ENCODE assay signal across 8 cellular contexts in genomic region chr21:32278518-32279376, GRCh38.
A peak's percentile ranks its signal among the peaks of the same experiment; 100 is the strongest.
DNase-seq lines count a peak whose midpoint lies in the region; ATAC-seq lines count a peak whose summit lies in the region.

A gene with protein sequence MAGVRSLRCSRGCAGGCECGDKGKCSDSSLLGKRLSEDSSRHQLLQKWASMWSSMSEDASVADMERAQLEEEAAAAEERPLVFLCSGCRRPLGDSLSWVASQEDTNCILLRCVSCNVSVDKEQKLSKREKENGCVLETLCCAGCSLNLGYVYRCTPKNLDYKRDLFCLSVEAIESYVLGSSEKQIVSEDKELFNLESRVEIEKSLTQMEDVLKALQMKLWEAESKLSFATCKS (minus strand): TSS chr21:32279049. CDS start chr21:32279014, 35 bp downstream.

- ATAC-seq in GM19023 (IDR thresholded peaks at IDR 0.05; ENCODE audit: unreplicated experiment): peak; percentile 91
- ATAC-seq in HG03280 (IDR thresholded peaks at IDR 0.05; ENCODE audit: unreplicated experiment): peak; percentile 92
- peak; percentile 89 for ATAC-seq in central memory CD8-positive, alpha-beta T cell (replicated peaks; ENCODE audit: extremely low read depth, poor library complexity, severe bottlenecking)

- H3K27me3 Mint-ChIP-seq in central memory CD8-positive, alpha-beta T cell: no peaks in the 10 kb centered on the region

- peaks cover 22% of the 10 kb centered on the region for H3K36me3 Mint-ChIP-seq in central memory CD8-positive, alpha-beta T cell (ENCODE audit: insufficient read depth)

- peak within 1 kb of the TSS; percentile 99 for H3K4me3 Mint-ChIP-seq in central memory CD8-positive, alpha-beta T cell

- peaks cover 28% of the 10 kb centered on the region for H3K4me1 Mint-ChIP-seq in central memory CD8-positive, alpha-beta T cell

- DNase-seq in AG08396 (ENCODE audit: low spot score) (peak; percentile 99), NCI-H345 treated with DMSO at 0.1 percent for 48 hours (lab: John Stamatoyannopoulos, UW; ENCODE audit: unreplicated experiment) (peak; percentile 97), iris pigment epithelial cell (ENCODE audit: low read depth) (peak; percentile 94)
- peak; percentile 96 to 97 (median 96) for DNase-seq in activated CD4-positive, CD25-positive, alpha-beta regulatory T cell (lab: John Stamatoyannopoulos, UW)
- DNase-seq in central memory CD8-positive, alpha-beta T cell (ENCODE audit: low spot score in 2 of 2): peak; percentile 92 to 96
- DNase-seq in stimulated activated CD4-positive, alpha-beta T cell treated with anti-CD3 and anti-CD28 coated beads, Interleukin-12 subunit alpha, Interleukin-12 subunit beta, amount 100 ng/mL, for 4 hours: peak; percentile 98

- peak within 1 kb of the TSS; percentile 94 for H3K27ac Mint-ChIP-seq in central memory CD8-positive, alpha-beta T cell (ENCODE audit: low read depth)

- no peaks in the 10 kb centered on the region for H3K9me3 Mint-ChIP-seq in central memory CD8-positive, alpha-beta T cell

Comparison
In these comparisons a context has a peak if more than half of its experiments do, and no peak if none do; other contexts are left out.
1. Peak in every context shown above with its lines: DNase-seq and ATAC-seq.